In the genomic region with DNA sequence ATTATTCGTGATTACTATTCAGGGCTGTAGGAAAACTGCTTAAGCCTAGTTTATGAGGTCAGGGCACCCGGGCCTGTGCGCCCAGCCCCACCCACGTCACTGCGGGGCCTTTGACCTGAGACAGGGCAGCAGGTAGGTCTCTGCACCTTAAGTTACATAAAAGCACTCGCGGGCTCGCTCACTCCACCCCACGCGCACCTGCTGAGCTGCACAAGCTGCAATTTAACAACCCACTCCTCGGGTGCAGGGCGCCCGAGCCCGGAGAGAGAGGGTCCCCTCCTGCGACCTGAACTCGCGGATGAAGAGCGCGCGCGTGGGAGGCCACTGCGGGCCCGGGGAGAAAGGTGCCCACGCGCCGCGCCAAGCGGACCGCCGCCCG, we compare ENCODE assay signal across 8 cellular contexts. TPM values are rescaled to one million over a fixed set of nuclear protein-coding genes. Genes with fewer than 3 reads are reported as not detected.
DNase-seq lines count a peak whose midpoint lies in the region; ATAC-seq and TF ChIP-seq lines count a peak whose summit lies in the region.

No MANE protein-coding gene starts in this region.

- no peak overlapping the region for H3K27ac ChIP-seq in CD4-positive, alpha-beta T cell (ENCODE audit: low read depth, low read length)
- peak overlapping the region; percentile 50 for H3K27ac ChIP-seq in RWPE2 (ENCODE audit: poor library complexity, severe bottlenecking)

- H3K27me3 ChIP-seq in CD4-positive, alpha-beta T cell (ENCODE audit: control insufficient read depth, insufficient read depth, low read length) = peaks cover 5% of the 10 kb centered on the region
- H3K27me3 ChIP-seq in RWPE2 (ENCODE audit: insufficient read depth, poor library complexity, severe bottlenecking) = no peaks in the 10 kb centered on the region

- H3K36me3 ChIP-seq in RWPE2 (ENCODE audit: low read depth) = peaks cover 39% of the 10 kb centered on the region

- DNase-seq in CD4-positive, alpha-beta T cell = no peak
- DNase-seq in RWPE2 (ENCODE audit: low spot score) (no peak), progenitor cell of endocrine pancreas (ENCODE audit: low spot score, unreplicated experiment) (no peak), NCI-H1417 treated with DMSO at 0.1 percent for 48 hours (lab: John Stamatoyannopoulos, UW) (no peak), NCI-H524 treated with DMSO at 0.1 percent for 48 hours (lab: John Stamatoyannopoulos, UW) (no peak), SK-N-DZ (ENCODE audit: low spot score) (no peak)

- H3K27me3 Mint-ChIP-seq in CD4-positive, alpha-beta T cell = peaks cover 13% of the 10 kb centered on the region
- H3K27me3 Mint-ChIP-seq in progenitor cell of endocrine pancreas = peaks cover 16% of the 10 kb centered on the region

- POLR2A ChIA-PET in CD4-positive, alpha-beta T cell (lab: Charles Lee) = interaction anchor here (0.9 to 1.1 kb wide), 3 partner anchors 18 to 37 kb away, joined by 3 to 5 read pairs (median 3); no protein-coding TSS in a partner anchor

- H3K4me3 Mint-ChIP-seq in CD4-positive, alpha-beta T cell = peak overlapping the region; percentile 94
- H3K4me3 Mint-ChIP-seq in progenitor cell of endocrine pancreas (ENCODE audit: low read depth) = peak overlapping the region; percentile 89

- no peak for TF ChIP-seq CTCF in CD4-positive, alpha-beta T cell (IDR thresholded peaks at IDR 0.05)
- no peak for TF ChIP-seq CTCF in RWPE2 (IDR thresholded peaks at IDR 0.05; ENCODE audit: poor library complexity, severe bottlenecking)
- no peak for TF ChIP-seq CTCF in progenitor cell of endocrine pancreas (IDR thresholded peaks at IDR 0.05; ENCODE audit: unreplicated experiment)

- ATAC-seq in CD4-positive, alpha-beta T cell (ENCODE audit: poor library complexity) = peak; percentile 17
- ATAC-seq in GM21723 (IDR thresholded peaks at IDR 0.05; ENCODE audit: unreplicated experiment) = peak; percentile 29
- 0 out of 3 replicates have a peak, but pooled peaks have one; percentile 11 for ATAC-seq in RWPE2 (ENCODE audit: low read depth)
- ATAC-seq in esophagus mucosa = peak; percentile 25

- H3K27ac Mint-ChIP-seq in CD4-positive, alpha-beta T cell = peak overlapping the region; percentile 64
- peak overlapping the region; percentile 91 for H3K27ac Mint-ChIP-seq in progenitor cell of endocrine pancreas

- H3K4me1 ChIP-seq in RWPE2 (ENCODE audit: insufficient read depth, poor library complexity, severe bottlenecking) = peaks cover 7% of the 10 kb centered on the region

- H3K4me3 ChIP-seq in RWPE2 (ENCODE audit: severe bottlenecking) = peak overlapping the region; percentile 100

- intact Hi-C loops in CD4-positive, alpha-beta T cell (cut with DNase I, micrococcal nuclease) = loop anchor here (1.0 to 10.0 kb wide), 3 partner anchors 36 to 470 kb away; a partner anchor contains a TSS

- peaks cover 15% of the 10 kb centered on the region for H3K4me1 Mint-ChIP-seq in CD4-positive, alpha-beta T cell (ENCODE audit: low read depth)
- peaks cover 10% of the 10 kb centered on the region for H3K4me1 Mint-ChIP-seq in progenitor cell of endocrine pancreas (ENCODE audit: low read depth)

- no peaks in the 10 kb centered on the region for H3K9me3 Mint-ChIP-seq in CD4-positive, alpha-beta T cell
- H3K9me3 Mint-ChIP-seq in progenitor cell of endocrine pancreas (ENCODE audit: low read depth) = no peaks in the 10 kb centered on the region

- CTCF ChIA-PET in CD4-positive, alpha-beta T cell (lab: Charles Lee) = interaction anchor here (1.5 to 2.2 kb wide), 2 partner anchors 10 to 11 kb away, joined by 7 to 13 read pairs; no protein-coding TSS in a partner anchor

- peaks cover 26% of the 10 kb centered on the region for H3K36me3 Mint-ChIP-seq in CD4-positive, alpha-beta T cell (ENCODE audit: low read depth)
- peaks cover 4% of the 10 kb centered on the region for H3K36me3 Mint-ChIP-seq in progenitor cell of endocrine pancreas (ENCODE audit: insufficient read depth)

- H3K9me3 ChIP-seq in CD4-positive, alpha-beta T cell (ENCODE audit: control insufficient read depth, low read length) = no peaks in the 10 kb centered on the region
- H3K9me3 ChIP-seq in RWPE2 (ENCODE audit: severe bottlenecking) = no peaks in the 10 kb centered on the region

RNA-seq across cellular contexts. Expression of a gene that starts 0.5 kb away (rescaled TPM):
- total RNA-seq in CD4-positive, alpha-beta T cell = 1 to 10 TPM; 1.7 to 3.0 TPM
- total RNA-seq in esophagus mucosa (40.3 TPM), progenitor cell of endocrine pancreas (56.6 and 59.4 TPM in 2 replicates)
- 56.5 and 61.7 TPM in 2 replicates for polyA plus RNA-seq in SK-N-DZ (2014; cell fraction: cytosol; rRNA removed)
- polyA plus RNA-seq in SK-N-DZ (2014; cell fraction: nucleus; rRNA removed) = 21.2 and 21.5 TPM in 2 replicates

RNA-seq across cellular contexts. Expression of a gene that starts 8.7 kb away (rescaled TPM):
- total RNA-seq in CD4-positive, alpha-beta T cell = not detected
- total RNA-seq in esophagus mucosa (not detected), progenitor cell of endocrine pancreas (not detected in 2 replicates)
- polyA plus RNA-seq in SK-N-DZ (2014; cell fraction: cytosol; rRNA removed) = not detected in 2 replicates
- 0.30 TPM in 1 of 2 replicates, not detected in the other for polyA plus RNA-seq in SK-N-DZ (2014; cell fraction: nucleus; rRNA removed)

RNA-seq across cellular contexts. Expression of a gene that starts 25.6 kb away (rescaled TPM):
- total RNA-seq in CD4-positive, alpha-beta T cell = under 1 TPM; 0.14 to 0.19 TPM
- total RNA-seq in esophagus mucosa (9.1 TPM), progenitor cell of endocrine pancreas (6.3 and 6.5 TPM in 2 replicates)
- polyA plus RNA-seq in SK-N-DZ (2014; cell fraction: cytosol; rRNA removed) = 5.6 and 7.6 TPM in 2 replicates
- 5.1 and 7.4 TPM in 2 replicates for polyA plus RNA-seq in SK-N-DZ (2014; cell fraction: nucleus; rRNA removed)

RNA-seq across cellular contexts. Expression of a gene that starts 29.4 kb away (rescaled TPM):
- 1 to 10 TPM; 5.4 to 6.8 TPM for total RNA-seq in CD4-positive, alpha-beta T cell
- 10.8 TPM for total RNA-seq in esophagus mucosa
- 50.5 and 55.4 TPM in 2 replicates for total RNA-seq in progenitor cell of endocrine pancreas
- 5.9 and 13.4 TPM in 2 replicates for polyA plus RNA-seq in SK-N-DZ (2014; cell fraction: cytosol; rRNA removed)
- polyA plus RNA-seq in SK-N-DZ (2014; cell fraction: nucleus; rRNA removed) = 72.6 and 79.0 TPM in 2 replicates

RNA-seq across cellular contexts. Expression of a gene that starts 35.9 kb away (rescaled TPM):
- total RNA-seq in CD4-positive, alpha-beta T cell = 100 to 1,000 TPM; 620 to 652 TPM
- total RNA-seq in esophagus mucosa (439 TPM), progenitor cell of endocrine pancreas (414 and 432 TPM in 2 replicates)
- 206 and 224 TPM in 2 replicates for polyA plus RNA-seq in SK-N-DZ (2014; cell fraction: cytosol; rRNA removed)
- polyA plus RNA-seq in SK-N-DZ (2014; cell fraction: nucleus; rRNA removed) = 133 and 136 TPM in 2 replicates

Comparison
In these comparisons a context has a peak if more than half of its experiments do, and no peak if none do; other contexts are left out.
1. RNA of a gene that starts 0.5 kb away (total RNA-seq): 56.6 to 59.4 TPM in progenitor cell of endocrine pancreas and 40.3 TPM in esophagus mucosa (single experiment); 1.7 to 3.0 TPM in CD4-positive, alpha-beta T cell; every median in the first group is over 10 times any median in the second.
2. Peak in every context shown above with its lines, with median percentiles within 50 percentile points of each other: ATAC-seq.